ENCODE assay signal across 6 cellular contexts in the genomic region with DNA sequence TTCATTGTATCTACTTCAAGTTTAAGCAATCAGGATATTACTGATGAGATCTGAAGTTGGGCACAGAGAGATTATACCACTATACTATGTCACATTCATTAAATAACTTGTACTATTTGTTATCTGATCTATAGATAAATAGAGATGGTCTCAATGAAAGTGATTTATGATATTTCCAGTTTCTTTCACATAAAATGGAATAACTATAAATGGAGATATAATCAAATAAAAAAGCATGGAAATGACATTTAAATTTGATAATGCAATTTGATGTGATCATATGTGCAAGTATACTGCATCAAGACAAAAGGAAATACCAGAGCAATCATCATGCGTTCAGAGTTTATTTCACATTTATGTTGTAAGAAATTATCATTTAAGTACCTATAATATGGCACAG.
"Had no signal": no experiment of that assay in that cellular context is flagged by ENCODE, and none has a peak within 500 bp of the region (broad histone marks: within the 10 kb centered on the region; RNA-seq: fewer than 3 reads in every experiment).

No MANE protein-coding gene starts in this region.

- H3K4me3 ChIP-seq: K562 had no signal

- DNase-seq: IMR-90, KBM-7, KG1 had no signal

- ATAC-seq: HepG2, K562 had no signal

- H3K27ac ChIP-seq: HL-60 had no signal
